ENCODE assay signal across 8 cellular contexts in the genomic region with DNA sequence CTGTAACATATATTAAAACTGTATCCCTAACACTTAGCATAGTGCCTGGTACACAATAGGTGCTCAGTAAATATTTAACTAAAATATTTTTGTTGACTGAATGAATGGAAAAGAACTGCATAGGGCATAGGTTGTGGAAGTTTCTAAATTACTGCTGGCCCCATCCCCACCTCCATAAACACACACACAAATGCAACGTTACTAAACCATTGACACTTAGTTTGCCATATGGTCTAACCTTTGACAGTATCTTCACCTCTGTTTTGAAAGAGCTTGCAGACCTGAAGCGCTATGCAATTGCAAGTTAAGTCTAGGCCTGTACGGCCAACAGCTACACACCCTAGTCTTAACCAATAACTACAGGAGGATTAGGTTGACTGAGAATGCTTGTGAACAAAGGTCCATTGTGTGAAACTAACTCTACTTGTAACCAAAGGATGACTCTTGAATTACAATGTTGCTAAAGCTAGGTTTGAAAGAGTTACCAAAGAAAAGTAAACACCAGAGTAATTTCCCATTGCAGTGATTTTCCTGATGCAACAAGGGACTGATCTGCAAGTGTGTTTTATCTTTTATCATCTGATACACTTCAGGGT. TPM values are rescaled to one million over a fixed set of nuclear protein-coding genes. Genes with fewer than 3 reads are reported as not detected.
DNase-seq lines count a peak whose midpoint lies in the region; ATAC-seq and FAIRE-seq lines count a peak whose summit lies in the region.

No MANE protein-coding gene starts in this region.

- peak overlapping the region; percentile 80 for H3K4me3 Mint-ChIP-seq in activated naive CD4-positive, alpha-beta T cell treated with anti-CD3 and anti-CD28 coated beads, Interleukin-2, amount 50 U/mL, for 24 hours
- peak overlapping the region; percentile 61 for H3K4me3 Mint-ChIP-seq in activated naive CD8-positive, alpha-beta T cell treated with anti-CD3 and anti-CD28 coated beads for 36 hours

- H3K36me3 Mint-ChIP-seq in activated naive CD4-positive, alpha-beta T cell treated with anti-CD3 and anti-CD28 coated beads, Interleukin-2, amount 50 U/mL, for 24 hours: no peaks in the 10 kb centered on the region
- H3K36me3 Mint-ChIP-seq in activated naive CD8-positive, alpha-beta T cell treated with anti-CD3 and anti-CD28 coated beads for 36 hours: peaks cover 3% of the 10 kb centered on the region

- FAIRE-seq in urothelium cell line (lab: Jason Lieb, UNC): peak; percentile 88

- no peak for ATAC-seq in GM21786 (IDR thresholded peaks at IDR 0.05; ENCODE audit: unreplicated experiment)

- no peaks in the 10 kb centered on the region for H3K27me3 Mint-ChIP-seq in activated naive CD4-positive, alpha-beta T cell treated with anti-CD3 and anti-CD28 coated beads, Interleukin-2, amount 50 U/mL, for 24 hours
- H3K27me3 Mint-ChIP-seq in activated naive CD8-positive, alpha-beta T cell treated with anti-CD3 and anti-CD28 coated beads for 36 hours: no peaks in the 10 kb centered on the region

- H3K4me1 Mint-ChIP-seq in activated naive CD4-positive, alpha-beta T cell treated with anti-CD3 and anti-CD28 coated beads, Interleukin-2, amount 50 U/mL, for 24 hours: peaks cover 53% of the 10 kb centered on the region
- peaks cover 19% of the 10 kb centered on the region for H3K4me1 Mint-ChIP-seq in activated naive CD8-positive, alpha-beta T cell treated with anti-CD3 and anti-CD28 coated beads for 36 hours

- DNase-seq in activated naive CD4-positive, alpha-beta T cell treated with Interleukin-2 at 50 U/mL for 16 hours: no peak
- DNase-seq in activated naive CD8-positive, alpha-beta T cell treated with anti-CD3 and anti-CD28 coated beads for 36 hours: no peak
- DNase-seq in left kidney (ENCODE audit: low read depth, low spot score): peak; percentile 41
- DNase-seq in urothelium cell line (ENCODE audit: low spot score): peak; percentile 44
- no peak for DNase-seq in hepatic stellate cell (ENCODE audit: low spot score)
- DNase-seq in NOMO-1 (lab: John Stamatoyannopoulos, UW; ENCODE audit: unreplicated experiment in 2 of 2): no peak

- H3K27ac Mint-ChIP-seq in activated naive CD4-positive, alpha-beta T cell treated with anti-CD3 and anti-CD28 coated beads, Interleukin-2, amount 50 U/mL, for 24 hours: peak overlapping the region; percentile 55
- H3K27ac Mint-ChIP-seq in activated naive CD8-positive, alpha-beta T cell treated with anti-CD3 and anti-CD28 coated beads for 36 hours: no peak overlapping the region

- H3K9me3 Mint-ChIP-seq in activated naive CD4-positive, alpha-beta T cell treated with anti-CD3 and anti-CD28 coated beads, Interleukin-2, amount 50 U/mL, for 24 hours: no peaks in the 10 kb centered on the region
- peaks cover 4% of the 10 kb centered on the region for H3K9me3 Mint-ChIP-seq in activated naive CD8-positive, alpha-beta T cell treated with anti-CD3 and anti-CD28 coated beads for 36 hours

RNA-seq across cellular contexts. Expression of a gene that starts 0.9 kb away (rescaled TPM):
- total RNA-seq in activated naive CD8-positive, alpha-beta T cell treated with anti-CD3 and anti-CD28 coated beads for 36 hours: under 1 TPM; 0.43 to 0.76 TPM

RNA-seq across cellular contexts. Expression of a gene that starts 5.9 kb away (rescaled TPM):
- 10 to 100 TPM; 25.5 to 25.8 TPM for total RNA-seq in activated naive CD8-positive, alpha-beta T cell treated with anti-CD3 and anti-CD28 coated beads for 36 hours

Comparison
In these comparisons a context has a peak if more than half of its experiments do, and no peak if none do; other contexts are left out.
1. DNase-seq: peak in left kidney (single experiment) and urothelium cell line (single experiment); none in activated naive CD4-positive, alpha-beta T cell treated with Interleukin-2 at 50 U/mL for 16 hours (single experiment), activated naive CD8-positive, alpha-beta T cell treated with anti-CD3 and anti-CD28 coated beads for 36 hours (single experiment), hepatic stellate cell (single experiment) and NOMO-1 (0 of 2).